Comparison of ENCODE assay signal across 8 cellular contexts in the genomic region with DNA sequence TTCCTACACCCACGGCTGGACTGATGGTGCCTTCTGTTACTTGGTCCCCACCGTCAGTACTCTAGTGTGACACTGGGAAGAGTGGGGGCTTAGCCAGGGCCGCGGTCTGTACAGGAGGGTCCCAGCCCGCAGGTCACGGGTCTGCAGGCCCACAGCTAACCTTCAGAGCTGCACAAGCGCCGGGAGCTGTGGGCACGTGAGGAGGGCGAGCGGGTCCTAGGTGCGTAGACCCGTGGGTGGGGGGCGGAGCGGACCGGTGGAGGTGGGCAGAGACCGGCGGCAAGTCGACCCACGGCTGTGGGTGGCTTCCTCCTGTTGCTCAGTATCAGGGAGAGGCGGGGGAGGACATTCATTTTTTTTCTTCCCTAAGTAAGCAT. TPM values are rescaled to one million over a fixed set of nuclear protein-coding genes. Genes with fewer than 3 reads are reported as not detected.
DNase-seq lines count a peak whose midpoint lies in the region; ATAC-seq and TF ChIP-seq lines count a peak whose summit lies in the region.

No MANE protein-coding gene starts in this region.

- H3K27ac ChIP-seq in right lobe of liver = no peak overlapping the region
- H3K27ac ChIP-seq in body of pancreas = no peak overlapping the region

- H3K4me3 Mint-ChIP-seq in IgD-negative memory B cell = peak overlapping the region in 3 of 4 donors; percentile 16 to 85 (median 80)
- H3K4me3 Mint-ChIP-seq in chondrocyte (ENCODE audit: unreplicated experiment) = peak overlapping the region; percentile 73
- peak overlapping the region; percentile 38 for H3K4me3 Mint-ChIP-seq in stimulated activated memory B cell treated with anti-CD40 and anti-IgM and Interleukin-4, amounts not matched to agents 10 μg/mL and 1 μg/mL and 100 μg/mL, for 72 hours

- H3K27ac Mint-ChIP-seq in IgD-negative memory B cell = no peak overlapping the region
- no peak overlapping the region for H3K27ac Mint-ChIP-seq in chondrocyte (ENCODE audit: unreplicated experiment)
- no peak overlapping the region for H3K27ac Mint-ChIP-seq in stimulated activated memory B cell treated with anti-CD40 and anti-IgM and Interleukin-4, amounts not matched to agents 10 μg/mL and 1 μg/mL and 100 μg/mL, for 72 hours

- H3K4me1 ChIP-seq in right lobe of liver (peaks cover 0 to 13% (median 2%) of the 10 kb centered on the region in 4 donors), body of pancreas (peaks cover 23% of the 10 kb centered on the region)

- ATAC-seq in right lobe of liver (peak in 1 of 4 donors; percentile 3), body of pancreas (no peak), GM21447 (IDR thresholded peaks at IDR 0.05; ENCODE audit: unreplicated experiment) (no peak), HG03460 (IDR thresholded peaks at IDR 0.05; ENCODE audit: unreplicated experiment) (no peak)
- no peak for ATAC-seq in stimulated activated memory B cell treated with anti-CD40 and anti-IgM and Interleukin-4, amounts not matched to agents 10 μg/mL and 1 μg/mL and 100 μg/mL, for 72 hours

- 0% methylated on average over 1 of the region's 21 CpGs for WGBS in right lobe of liver (ENCODE audit: insufficient coverage, low coverage, low lambda C conversion rate, missing lambda C conversion rate)
- 7 to 48% methylated on average over 4 to 21 of the region's 21 CpGs for WGBS in body of pancreas, 2 donors

- TF ChIP-seq CTCF in chondrocyte (IDR thresholded peaks at IDR 0.05) (no peak), right lobe of liver (IDR thresholded peaks at IDR 0.05) (no peak), body of pancreas (IDR thresholded peaks at IDR 0.05) (no peak)

- H3K4me1 Mint-ChIP-seq in IgD-negative memory B cell (peaks cover 0 to 2% (median 0%) of the 10 kb centered on the region in 3 donors), chondrocyte (ENCODE audit: low read depth) (peaks cover 21% of the 10 kb centered on the region)
- peaks cover 10% of the 10 kb centered on the region for H3K4me1 Mint-ChIP-seq in stimulated activated memory B cell treated with anti-CD40 and anti-IgM and Interleukin-4, amounts not matched to agents 10 μg/mL and 1 μg/mL and 100 μg/mL, for 72 hours

- H3K9me3 Mint-ChIP-seq in IgD-negative memory B cell (peaks cover 0 to 6% (median 0%) of the 10 kb centered on the region in 3 donors), chondrocyte (ENCODE audit: low read depth) (no peaks in the 10 kb centered on the region)
- H3K9me3 Mint-ChIP-seq in stimulated activated memory B cell treated with anti-CD40 and anti-IgM and Interleukin-4, amounts not matched to agents 10 μg/mL and 1 μg/mL and 100 μg/mL, for 72 hours = no peaks in the 10 kb centered on the region

- no peak for TF ChIP-seq POLR2A in right lobe of liver (IDR thresholded peaks at IDR 0.05)
- TF ChIP-seq POLR2A in body of pancreas (IDR thresholded peaks at IDR 0.05) = no peak

- intact Hi-C loops in right lobe of liver (cut with DNase I) (no loop called here), body of pancreas (cut with DNase I) (no loop called here)

- H3K27me3 ChIP-seq in right lobe of liver (no peaks in the 10 kb centered on the region), body of pancreas (peaks cover 0 to 7% of the 10 kb centered on the region in 2 donors)

- peak overlapping the region; percentile 49 to 59 (median 58) for H3K4me3 ChIP-seq in right lobe of liver
- no peak overlapping the region for H3K4me3 ChIP-seq in body of pancreas

- H3K36me3 Mint-ChIP-seq in IgD-negative memory B cell (no peaks in the 10 kb centered on the region), chondrocyte (ENCODE audit: low read depth) (no peaks in the 10 kb centered on the region)
- no peaks in the 10 kb centered on the region for H3K36me3 Mint-ChIP-seq in stimulated activated memory B cell treated with anti-CD40 and anti-IgM and Interleukin-4, amounts not matched to agents 10 μg/mL and 1 μg/mL and 100 μg/mL, for 72 hours

- no peaks in the 10 kb centered on the region for H3K9me3 ChIP-seq in right lobe of liver
- H3K9me3 ChIP-seq in body of pancreas = no peaks in the 10 kb centered on the region

- no peak for DNase-seq in chondrocyte (ENCODE audit: low spot score)
- peak in 1 of 3 donors; percentile 25 for DNase-seq in right lobe of liver
- no peak for DNase-seq in body of pancreas
- no peak for DNase-seq in NCI-H128 (lab: John Stamatoyannopoulos, UW; ENCODE audit: unreplicated experiment)

- H3K36me3 ChIP-seq in right lobe of liver (no peaks in the 10 kb centered on the region), body of pancreas (replicated peaks in 1 of 2; ENCODE audit: insufficient read depth in 1 of 2, low read depth in 2 of 2) (no peaks in the 10 kb centered on the region)

- peaks cover 67% of the 10 kb centered on the region for H3K27me3 Mint-ChIP-seq in IgD-negative memory B cell
- peaks cover 9% of the 10 kb centered on the region for H3K27me3 Mint-ChIP-seq in chondrocyte (ENCODE audit: low read depth)
- H3K27me3 Mint-ChIP-seq in stimulated activated memory B cell treated with anti-CD40 and anti-IgM and Interleukin-4, amounts not matched to agents 10 μg/mL and 1 μg/mL and 100 μg/mL, for 72 hours = peaks cover 80% of the 10 kb centered on the region

RNA-seq across cellular contexts. Expression of gene TNFAIP8L3, which starts 1.2 kb away (rescaled TPM):
- polyA plus RNA-seq in IgD-negative memory B cell = not detected
- total RNA-seq in chondrocyte = 4.6 to 6.1 TPM (median 5.4 TPM) in 3 replicates
- 1 to 10 TPM in 3 of 6 experiments, under 1 TPM in 3; 0.49 to 2.0 (median 0.95) TPM for total RNA-seq in right lobe of liver
- total RNA-seq in body of pancreas = 1 to 10 TPM in 1 of 2 donors, not detected in 1; 2.9 TPM

Comparison
In these comparisons a context has a peak if more than half of its experiments do, and no peak if none do; other contexts are left out.
1. H3K4me3 ChIP-seq: peak in right lobe of liver (3 of 3); none in body of pancreas (0 of 2).
2. Peak in every context shown above with its lines, with median percentiles within 50 percentile points of each other: H3K4me3 Mint-ChIP-seq.